In genomic region chr21:45412491-45412890, GRCh38 we compare ENCODE assay signal across 2 cellular contexts.
TF ChIP-seq lines count a peak whose summit lies in the region.

No MANE protein-coding gene starts in this region.

TF ChIP-seq in GM23338, 12 proteins besides CTCF, POLR2A, EP300 and RAD21:
- no peak for TF ChIP-seq REST (IDR thresholded peaks at IDR 0.05; ENCODE audit: unreplicated experiment)
- no peak for TF ChIP-seq CREB1 (CRISPR knock-in tag; IDR thresholded peaks at IDR 0.05; ENCODE audit: low read depth)
- no peak for TF ChIP-seq EZH2phosphoT487 (IDR thresholded peaks at IDR 0.05; ENCODE audit: unreplicated experiment)
- no peak for TF ChIP-seq EZH2 (IDR thresholded peaks at IDR 0.05; ENCODE audit: low read depth, unreplicated experiment)
- TF ChIP-seq POLR2AphosphoS5 (IDR thresholded peaks at IDR 0.05; ENCODE audit: low read depth): no peak
- no peak for TF ChIP-seq JUNB (IDR thresholded peaks at IDR 0.05; ENCODE audit: unreplicated experiment)
- no peak for TF ChIP-seq ZNF462 (CRISPR knock-in tag; IDR thresholded peaks at IDR 0.05)
- TF ChIP-seq ETS1 (IDR thresholded peaks at IDR 0.05): no peak
- no peak for TF ChIP-seq STAT1 (IDR thresholded peaks at IDR 0.05; ENCODE audit: unreplicated experiment)
- TF ChIP-seq NANOG (IDR thresholded peaks at IDR 0.05; ENCODE audit: borderline replicate concordance): no peak
- TF ChIP-seq ZNF331 (CRISPR knock-in tag; IDR thresholded peaks at IDR 0.05; ENCODE audit: low read depth): no peak

TF ChIP-seq in HepG2, 621 proteins besides CTCF, POLR2A, EP300 and RAD21:
- TF ChIP-seq ZNF280B (CRISPR knock-in tag; IDR thresholded peaks at IDR 0.05; ENCODE audit: borderline replicate concordance) (0 out of 2 replicates have a peak, but pooled peaks have one; percentile 31), FOSL2 (CRISPR knock-in tag; IDR thresholded peaks at IDR 0.05) (no peak), HNF4G (IDR thresholded peaks at IDR 0.05; ENCODE audit: borderline replicate concordance, low read depth, low read length) (no peak), HNF4G (CRISPR knock-in tag; IDR thresholded peaks at IDR 0.05; ENCODE audit: borderline replicate concordance, low read depth) (no peak), FOXP1 (IDR thresholded peaks at IDR 0.05) (no peak), FOXP1 (CRISPR knock-in tag; IDR thresholded peaks at IDR 0.05) (no peak)
